Comparison of ENCODE assay signal across 19 cellular contexts in genomic region chr3:170426240-170426797, GRCh38. TPM values are rescaled to one million over a fixed set of nuclear protein-coding genes. Genes with fewer than 3 reads are reported as not detected.
DNase-seq lines count a peak whose midpoint lies in the region; ATAC-seq and TF ChIP-seq lines count a peak whose summit lies in the region.
"Had no signal": no experiment of that assay in that cellular context is flagged by ENCODE, and none has a peak within 500 bp of the region (broad histone marks: within the 10 kb centered on the region; RNA-seq: fewer than 3 reads in every experiment).

No MANE protein-coding gene starts in this region.

- H3K23ac ChIP-seq in mesenchymal stem cell (ENCODE audit: low read length in 2 of 2), result no peak overlapping the region

- no peaks in the 10 kb centered on the region for H4K20me1 ChIP-seq in DND-41 (ENCODE audit: insufficient read depth, low read length)

- H4K8ac ChIP-seq in mesenchymal stem cell (ENCODE audit: low read length), result no peak overlapping the region

- H3K4me2 ChIP-seq in DND-41 (ENCODE audit: insufficient read depth, low read length) (peak overlapping the region; percentile 5; the same call in 1 of the 2 replicates), mesenchymal stem cell (ENCODE audit: low read length, poor library complexity, severe bottlenecking) (no peak overlapping the region)
- H3K4me2 ChIP-seq: GM23338 had no signal

- H3K14ac ChIP-seq in mesenchymal stem cell (ENCODE audit: low read length in 2 of 2), result no peak overlapping the region

- ATAC-seq in DND-41 (ENCODE audit: insufficient read depth, low read depth), result peak; percentile 92
- ATAC-seq: T-cell had no signal

- H3K9me3 ChIP-seq in DND-41 (ENCODE audit: insufficient read depth, low read length, severe bottlenecking) (no peaks in the 10 kb centered on the region), mesenchymal stem cell (ENCODE audit: control insufficient read depth, low read length) (no peaks in the 10 kb centered on the region)
- H3K9me3 ChIP-seq: colonic mucosa, esophagus muscularis mucosa, neutrophil had no signal

- H3K79me1 ChIP-seq in mesenchymal stem cell (replicated peaks; ENCODE audit: low read length, poor library complexity, severe bottlenecking), result no peaks in the 10 kb centered on the region

- H3K36me3 ChIP-seq in DND-41 (ENCODE audit: insufficient read depth, low read length), result no peaks in the 10 kb centered on the region
- H3K36me3 ChIP-seq in mesenchymal stem cell (ENCODE audit: control insufficient read depth in 1 of 2, insufficient read depth in 2 of 2, low read depth in 1 of 2, low read length in 2 of 2), result peaks cover 3 to 98% of the 10 kb centered on the region in 2 experiments
- H3K36me3 ChIP-seq: colonic mucosa, esophagus muscularis mucosa, neutrophil had no signal

- 80% methylated on average over 2 of the region's 2 CpGs for WGBS in mesenchymal stem cell

- in situ Hi-C loops in astrocyte of the spinal cord (cut with HindIII; ENCODE audit: low sequenced_read_pairs), result loop anchor here (10.0 kb wide), 1 partner anchor 388 kb away; no protein-coding TSS in a partner anchor

- H2BK12ac ChIP-seq in mesenchymal stem cell (ENCODE audit: low read length in 2 of 2), result no peak overlapping the region

- H3K27me3 ChIP-seq in DND-41 (ENCODE audit: insufficient read depth, low read length, poor library complexity), result peaks cover 5% of the 10 kb centered on the region
- no peaks in the 10 kb centered on the region for H3K27me3 ChIP-seq in mesenchymal stem cell (ENCODE audit: control insufficient read depth in 1 of 2, insufficient read depth in 1 of 2, low read length in 2 of 2)
- H3K27me3 ChIP-seq: colonic mucosa had no signal

- no peak overlapping the region for H3K4ac ChIP-seq in mesenchymal stem cell (ENCODE audit: low read depth in 1 of 2, low read length in 2 of 2)

- H2BK120ac ChIP-seq in mesenchymal stem cell (ENCODE audit: low read depth, low read length), result no peak overlapping the region

- H3K18ac ChIP-seq in mesenchymal stem cell (ENCODE audit: low read depth in 1 of 2, low read length in 2 of 2), result no peak overlapping the region

- H3K4me1 ChIP-seq in DND-41 (ENCODE audit: insufficient read depth, low read length) (peaks cover 25% of the 10 kb centered on the region), mesenchymal stem cell (ENCODE audit: control insufficient read depth, insufficient read depth, low read depth, low read length) (peaks cover 2% of the 10 kb centered on the region)
- H3K4me1 ChIP-seq: colonic mucosa had no signal

- no peak overlapping the region for H3K4me3 ChIP-seq in DND-41 (ENCODE audit: low read depth in 1 of 2, low read length in 2 of 2)
- no peak overlapping the region for H3K4me3 ChIP-seq in astrocyte of the spinal cord (ENCODE audit: low read depth, low read length)
- peak overlapping the region in 1 of 2 experiments; percentile 93 for H3K4me3 ChIP-seq in mesenchymal stem cell (ENCODE audit: insufficient read depth in 1 of 2, low read depth in 1 of 2, low read length in 2 of 2)
- H3K4me3 ChIP-seq: colonic mucosa, esophagus muscularis mucosa, GM23338 had no signal

- no peak overlapping the region for H4K91ac ChIP-seq in mesenchymal stem cell (ENCODE audit: low read length)

- no peak overlapping the region for H3K9ac ChIP-seq in DND-41 (ENCODE audit: low read depth, low read length)
- peak overlapping the region; percentile 94 for H3K9ac ChIP-seq in mesenchymal stem cell (ENCODE audit: low read length)

- no peaks in the 10 kb centered on the region for H3K79me2 ChIP-seq in DND-41 (ENCODE audit: insufficient read depth, low read length)

- DNase-seq in DND-41 (peak; percentile 61), NCI-H2107 (lab: John Stamatoyannopoulos, UW) (peak; percentile 64), astrocyte of the spinal cord (ENCODE audit: low read depth, low spot score) (peak; percentile 74), mesenchymal stem cell (no peak), NCI-H1694 (lab: John Stamatoyannopoulos, UW) (no peak), GM19240 (ENCODE audit: insufficient read length, low spot score) (no peak), NCI-H1417 (lab: John Stamatoyannopoulos, UW) (no peak)
- DNase-seq in activated effector memory CD4-positive, alpha-beta T cell treated with anti-CD3 and anti-CD28 coated beads, Interleukin-2, amount 50 U/mL, for 16 hours, result no peak
- DNase-seq: ACHN; activated CD4-positive, alpha-beta T cell treated with anti-CD3 and anti-CD28 coated beads for 1 hour; activated naive CD8-positive, alpha-beta T cell treated with anti-CD3 and anti-CD28 coated beads, Interleukin-2, amount 10 ng/mL, durations not matched to agents 7 days and 5 days; colonic mucosa; KG1; left ventricle myocardium superior; stimulated activated naive CD4-positive, alpha-beta T cell treated with Interleukin-2 at 50 U/mL for 16 hours; T-cell had no signal

- no peak overlapping the region for H2BK15ac ChIP-seq in mesenchymal stem cell (ENCODE audit: low read depth, poor library complexity, severe bottlenecking)

- H3K27ac ChIP-seq in DND-41 (ENCODE audit: low read length) (no peak overlapping the region), mesenchymal stem cell (ENCODE audit: low read length, poor library complexity, severe bottlenecking) (no peak overlapping the region)
- H3K27ac ChIP-seq: colonic mucosa, neutrophil had no signal

- TF ChIP-seq CTCF in DND-41 (IDR thresholded peaks at IDR 0.05; ENCODE audit: borderline replicate concordance, extremely low read depth, low read length, poor library complexity, severe bottlenecking) (no peak), astrocyte of the spinal cord (IDR thresholded peaks at IDR 0.05; ENCODE audit: low read depth, low read length) (no peak)

- H2BK5ac ChIP-seq in mesenchymal stem cell (ENCODE audit: low read depth, low read length, poor library complexity, severe bottlenecking), result no peak overlapping the region

- no peak overlapping the region for H2AK5ac ChIP-seq in mesenchymal stem cell (ENCODE audit: low read length, severe bottlenecking)

- no peak overlapping the region for H2AFZ ChIP-seq in DND-41 (ENCODE audit: low read depth, low read length)
- H2AFZ ChIP-seq in mesenchymal stem cell (ENCODE audit: low read depth, low read length), result no peak overlapping the region
- H2AFZ ChIP-seq: GM23338 had no signal

RNA-seq across cellular contexts. Expression of gene CLDN11, which starts 7.7 kb away (rescaled TPM):
- polyA plus RNA-seq in mesenchymal stem cell (2013, experiment 1 of 2), result 119 TPM
- 118 TPM for polyA plus RNA-seq in mesenchymal stem cell (2013, experiment 2 of 2)

Comparison
In these comparisons a context has a peak if more than half of its experiments do, and no peak if none do; other contexts are left out.
1. DNase-seq: peak in DND-41 (single experiment), NCI-H2107 (single experiment) and astrocyte of the spinal cord (single experiment); none in mesenchymal stem cell (single experiment), NCI-H1694 (single experiment), GM19240 (single experiment), activated effector memory CD4-positive, alpha-beta T cell treated with anti-CD3 and anti-CD28 coated beads, Interleukin-2, amount 50 U/mL, for 16 hours (single experiment) and NCI-H1417 (0 of 3).